ENCODE assay signal across 11 cellular contexts in the genomic region with DNA sequence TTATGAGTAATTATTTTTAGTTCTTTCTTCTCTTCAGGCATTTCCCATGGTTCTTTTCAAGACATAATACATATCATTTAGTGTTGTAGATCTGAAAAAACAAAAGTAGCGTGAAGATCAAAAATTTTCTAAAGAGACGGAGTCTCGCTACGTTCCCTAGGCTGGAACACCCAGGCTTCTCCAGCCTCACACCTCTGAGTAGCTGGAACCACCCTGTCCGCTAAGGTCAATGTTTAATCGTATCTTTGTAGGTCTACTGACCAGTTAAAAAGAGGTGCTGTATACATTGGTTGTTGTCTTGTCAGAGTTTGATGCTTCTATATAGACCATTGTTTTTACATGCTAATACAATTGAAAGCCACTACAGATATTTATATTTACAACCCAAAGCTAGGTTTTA. TPM values are rescaled to one million over a fixed set of nuclear protein-coding genes. Genes with fewer than 3 reads are reported as not detected.
A peak's percentile ranks its signal among the peaks of the same experiment; 100 is the strongest.
DNase-seq lines count a peak whose midpoint lies in the region; ATAC-seq and TF ChIP-seq lines count a peak whose summit lies in the region.
"Had no signal": no experiment of that assay in that cellular context is flagged by ENCODE, and none has a peak within 500 bp of the region (broad histone marks: within the 10 kb centered on the region; RNA-seq: fewer than 3 reads in every experiment).

No MANE protein-coding gene starts in this region.

- H3K4me2 ChIP-seq in OCI-LY7 (ENCODE audit: low read length), result peak overlapping the region; percentile 67; the same call in 1 of the 2 replicates

- H3K4me3 Mint-ChIP-seq in activated T-cell treated with anti-CD3 and anti-CD28 coated beads, Interleukin-2, amount 50 U/mL, for 24 hours, result peak overlapping the region; percentile 93
- peak overlapping the region; percentile 91 for H3K4me3 Mint-ChIP-seq in progenitor cell of endocrine pancreas (ENCODE audit: low read depth)

- H4K20me1 ChIP-seq in OCI-LY7 (ENCODE audit: insufficient read depth, low read length), result peaks cover 27% of the 10 kb centered on the region

- BruUV-seq in OCI-LY7 (replicated peaks; lab: Mats Ljungman, UMichigan), result no TSS peak

- H3K27me3 ChIP-seq in effector memory CD4-positive, alpha-beta T cell (replicated peaks; ENCODE audit: control insufficient read depth, insufficient read depth, low read length, poor library complexity, severe bottlenecking), result no peaks in the 10 kb centered on the region
- H3K27me3 ChIP-seq: transverse colon had no signal

- peak overlapping the region; percentile 98 for H3K27ac Mint-ChIP-seq in activated T-cell treated with anti-CD3 and anti-CD28 coated beads, Interleukin-2, amount 50 U/mL, for 24 hours
- H3K27ac Mint-ChIP-seq in progenitor cell of endocrine pancreas, result no peak overlapping the region

- POLR2A ChIA-PET in OCI-LY7 (lab: Charles Lee), result interaction anchor here (0.6 to 3.5 kb wide), 8 partner anchors 14 to 217 kb away, joined by 3 to 27 read pairs (median 4); no protein-coding TSS in a partner anchor

- DNase-seq in activated T-cell treated with anti-CD3 and anti-CD28 coated beads, Interleukin-2, amount 50 U/mL, for 24 hours, result no peak
- DNase-seq in activated T-cell treated with anti-CD3 and anti-CD28 coated beads, Interleukin-2, amount 50 U/mL, for 1 hour, result no peak
- DNase-seq in OCI-LY7 (ENCODE audit: low spot score) (no peak), progenitor cell of endocrine pancreas (ENCODE audit: low spot score, unreplicated experiment) (no peak), LoVo (ENCODE audit: low spot score) (no peak)
- DNase-seq in effector memory CD4-positive, alpha-beta T cell, result no peak
- DNase-seq: Kasumi-1, NCI-H2171, transverse colon had no signal

- CTCF ChIA-PET in OCI-LY7 (lab: Charles Lee; ENCODE audit: unreplicated experiment), result interaction anchor here (1.2 kb wide), 1 partner anchor 217 kb away, joined by 3 read pairs; no protein-coding TSS in a partner anchor

- H3K36me3 ChIP-seq in OCI-LY7 (ENCODE audit: insufficient read depth, low read length), result peaks cover 19% of the 10 kb centered on the region
- no peaks in the 10 kb centered on the region for H3K36me3 ChIP-seq in effector memory CD4-positive, alpha-beta T cell (ENCODE audit: control insufficient read depth, insufficient read depth, low read length)
- H3K36me3 ChIP-seq: transverse colon had no signal

- no peaks in the 10 kb centered on the region for H3K27me3 Mint-ChIP-seq in activated T-cell treated with anti-CD3 and anti-CD28 coated beads, Interleukin-2, amount 50 U/mL, for 24 hours
- H3K27me3 Mint-ChIP-seq in progenitor cell of endocrine pancreas, result no peaks in the 10 kb centered on the region

- H2AFZ ChIP-seq in OCI-LY7 (ENCODE audit: low read length), result no peak overlapping the region; the same call in 1 of the 2 replicates

- H3K9me3 Mint-ChIP-seq in activated T-cell treated with anti-CD3 and anti-CD28 coated beads, Interleukin-2, amount 50 U/mL, for 24 hours, result no peaks in the 10 kb centered on the region
- no peaks in the 10 kb centered on the region for H3K9me3 Mint-ChIP-seq in progenitor cell of endocrine pancreas (ENCODE audit: low read depth)

- peaks cover 46% of the 10 kb centered on the region for H3K4me1 Mint-ChIP-seq in activated T-cell treated with anti-CD3 and anti-CD28 coated beads, Interleukin-2, amount 50 U/mL, for 24 hours (ENCODE audit: low read depth)
- H3K4me1 Mint-ChIP-seq in progenitor cell of endocrine pancreas (ENCODE audit: low read depth), result peaks cover 28% of the 10 kb centered on the region

- intact Hi-C loops in OCI-LY7 (cut with micrococcal nuclease; ENCODE audit: unreplicated experiment), result loop anchor here (2.0 kb wide), 3 partner anchors 49 to 191 kb away; no protein-coding TSS in a partner anchor

- no peak overlapping the region for H3K4me3 ChIP-seq in OCI-LY7 (ENCODE audit: low read depth, low read length, poor library complexity, severe bottlenecking)
- no peak overlapping the region for H3K4me3 ChIP-seq in effector memory CD4-positive, alpha-beta T cell (ENCODE audit: insufficient read depth, low read depth, low read length, poor library complexity, severe bottlenecking)

- H3K79me2 ChIP-seq in OCI-LY7 (ENCODE audit: insufficient read depth, low read depth, low read length), result peaks cover 37% of the 10 kb centered on the region

- TF ChIP-seq CTCF in OCI-LY7 (conservative IDR thresholded peaks at IDR 0.05; ENCODE audit: low read length), result no peak
- TF ChIP-seq CTCF in progenitor cell of endocrine pancreas (IDR thresholded peaks at IDR 0.05; ENCODE audit: unreplicated experiment), result no peak

- peaks cover 27% of the 10 kb centered on the region for H3K4me1 ChIP-seq in OCI-LY7 (ENCODE audit: insufficient read depth, low read length, poor library complexity, severe bottlenecking)
- H3K4me1 ChIP-seq in effector memory CD4-positive, alpha-beta T cell (ENCODE audit: control insufficient read depth, insufficient read depth, low read length, poor library complexity, severe bottlenecking), result peaks cover 12% of the 10 kb centered on the region

- peaks cover 9% of the 10 kb centered on the region; the same call in 1 of the 2 replicates for H3K9me3 ChIP-seq in OCI-LY7 (ENCODE audit: low read length)
- no peaks in the 10 kb centered on the region for H3K9me3 ChIP-seq in effector memory CD4-positive, alpha-beta T cell (ENCODE audit: control insufficient read depth, low read length)
- H3K9me3 ChIP-seq: transverse colon had no signal

- H3K27ac ChIP-seq in OCI-LY7 (ENCODE audit: low read depth, low read length, poor library complexity, severe bottlenecking), result no peak overlapping the region
- peak overlapping the region; percentile 76 for H3K27ac ChIP-seq in effector memory CD4-positive, alpha-beta T cell (ENCODE audit: insufficient read depth, low read length, poor library complexity, severe bottlenecking)

- peaks cover 39% of the 10 kb centered on the region for H3K36me3 Mint-ChIP-seq in activated T-cell treated with anti-CD3 and anti-CD28 coated beads, Interleukin-2, amount 50 U/mL, for 24 hours (ENCODE audit: low read depth)
- no peaks in the 10 kb centered on the region for H3K36me3 Mint-ChIP-seq in progenitor cell of endocrine pancreas (ENCODE audit: insufficient read depth)

- no peak for ATAC-seq in HG02798 (IDR thresholded peaks at IDR 0.05; ENCODE audit: poor library complexity, unreplicated experiment)
- ATAC-seq in HG03175 (IDR thresholded peaks at IDR 0.05; ENCODE audit: unreplicated experiment), result no peak

- no peaks in the 10 kb centered on the region for H3K9me2 ChIP-seq in OCI-LY7 (ENCODE audit: insufficient read depth, low read length)

RNA-seq across cellular contexts. Expression of a gene that starts 1.3 kb away (rescaled TPM):
- 59.5 and 71.7 TPM in 2 replicates for total RNA-seq in OCI-LY7 (2014; rRNA removed; shearing (Covaris generic))
- total RNA-seq in OCI-LY7 (2022), result 88.1 and 93.7 TPM in 2 replicates
- 137 and 141 TPM in 2 replicates for total RNA-seq in progenitor cell of endocrine pancreas
